ENCODE assay signal across 8 cellular contexts in the genomic region with DNA sequence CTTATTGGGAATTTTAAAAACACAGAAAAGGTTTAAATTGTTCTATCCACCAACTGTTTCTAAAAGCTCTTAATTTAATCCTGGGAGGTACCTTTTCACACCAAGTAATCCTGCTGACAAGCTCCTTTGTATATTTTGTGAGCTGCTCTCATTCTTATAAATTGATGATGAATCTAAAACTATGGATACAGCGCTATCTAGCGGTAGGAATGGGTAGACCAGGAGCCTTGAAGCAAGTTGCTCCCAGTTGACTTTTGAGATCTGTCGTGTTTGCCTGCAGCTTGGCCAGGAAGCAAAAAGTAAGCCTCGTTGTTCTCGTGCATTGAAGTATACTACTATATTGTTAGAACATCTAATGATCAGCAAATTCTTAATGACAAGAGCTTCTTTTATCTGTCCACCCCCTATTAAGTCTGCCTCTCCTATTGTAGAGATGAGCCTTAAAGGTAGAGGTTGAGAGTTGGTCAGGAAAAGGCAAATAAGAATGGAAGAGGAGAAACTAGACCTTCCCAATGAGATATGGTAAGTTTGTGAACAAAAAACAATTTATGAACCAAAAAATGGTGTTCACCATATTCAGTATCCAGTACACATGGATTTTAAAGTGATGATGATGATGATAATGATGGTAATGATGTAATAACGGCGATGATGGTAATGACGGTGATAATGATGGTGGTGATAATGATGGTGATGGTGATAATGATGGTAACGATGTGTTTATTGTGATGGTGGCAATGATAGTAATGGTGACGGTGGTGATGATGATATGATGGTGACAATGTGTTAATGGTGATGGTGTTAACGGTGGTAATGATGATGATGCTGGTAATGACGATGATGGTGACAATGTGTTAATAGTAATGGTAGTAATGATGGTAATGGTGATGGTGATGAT.
DNase-seq lines count a peak whose midpoint lies in the region; ATAC-seq and TF ChIP-seq lines count a peak whose summit lies in the region.

No MANE protein-coding gene starts in this region.

- TF ChIP-seq CTCF in C4-2B (conservative IDR thresholded peaks at IDR 0.05) (peak; percentile 83), GM13977 (IDR thresholded peaks at IDR 0.05; ENCODE audit: extremely low read depth, insufficient read depth, missing control alignments) (peak; percentile 79), OCI-LY7 (conservative IDR thresholded peaks at IDR 0.05; ENCODE audit: low read length) (peak; percentile 91), coronary artery (IDR thresholded peaks at IDR 0.05) (peak; percentile 55), left lung (IDR thresholded peaks at IDR 0.05) (peak; percentile 75 to 80), upper lobe of right lung (IDR thresholded peaks at IDR 0.05) (peak; percentile 84)

- POLR2A ChIA-PET in OCI-LY7 (lab: Charles Lee), result no interaction called here

- no peaks in the 10 kb centered on the region for H4K20me1 ChIP-seq in OCI-LY7 (ENCODE audit: insufficient read depth, low read length)

- H2AFZ ChIP-seq in OCI-LY7 (ENCODE audit: low read length), result no peak overlapping the region

- H3K9me3 ChIP-seq in OCI-LY7 (ENCODE audit: low read length) (no peaks in the 10 kb centered on the region), left lung (no peaks in the 10 kb centered on the region), upper lobe of right lung (no peaks in the 10 kb centered on the region)

- in situ Hi-C loops in GM13977 (cut with MboI; ENCODE audit: low pct_unique_long_range_greater_than_20kb, low sequenced_read_pairs, unreplicated experiment), result no loop called here

- H3K4me3 ChIP-seq in OCI-LY7 (ENCODE audit: low read depth, low read length, poor library complexity, severe bottlenecking) (no peak overlapping the region), coronary artery (no peak overlapping the region), left lung (no peak overlapping the region), upper lobe of right lung (no peak overlapping the region)

- intact Hi-C loops in OCI-LY7 (cut with micrococcal nuclease; ENCODE audit: unreplicated experiment), result no loop called here
- intact Hi-C loops in left lung (cut with DNase I), result no loop called here
- intact Hi-C loops in upper lobe of right lung (cut with DNase I), result no loop called here

- CTCF ChIA-PET in OCI-LY7 (lab: Charles Lee; ENCODE audit: unreplicated experiment), result no interaction called here

- H3K4me1 ChIP-seq in OCI-LY7 (ENCODE audit: insufficient read depth, low read length, poor library complexity, severe bottlenecking) (no peaks in the 10 kb centered on the region), left lung (no peaks in the 10 kb centered on the region), upper lobe of right lung (peaks cover 3% of the 10 kb centered on the region)

- H3K36me3 ChIP-seq in OCI-LY7 (ENCODE audit: insufficient read depth, low read length) (no peaks in the 10 kb centered on the region), left lung (no peaks in the 10 kb centered on the region), upper lobe of right lung (no peaks in the 10 kb centered on the region)

- no peaks in the 10 kb centered on the region for H3K27me3 ChIP-seq in left lung
- no peaks in the 10 kb centered on the region for H3K27me3 ChIP-seq in upper lobe of right lung

- no TSS peak for BruUV-seq in OCI-LY7 (replicated peaks; lab: Mats Ljungman, UMichigan)

- no peaks in the 10 kb centered on the region for H3K79me2 ChIP-seq in OCI-LY7 (ENCODE audit: insufficient read depth, low read depth, low read length)

- peak; percentile 31 for DNase-seq in GM13977 (ENCODE audit: low spot score)
- peak; percentile 56 for DNase-seq in OCI-LY7 (ENCODE audit: low spot score)
- no peak for DNase-seq in coronary artery (ENCODE audit: low spot score)
- no peak for DNase-seq in left lung
- DNase-seq in upper lobe of right lung, result no peak

- no peak for TF ChIP-seq EP300 in Ishikawa (IDR thresholded peaks at IDR 0.05; ENCODE audit: borderline replicate concordance)

- H3K9me2 ChIP-seq in OCI-LY7 (ENCODE audit: insufficient read depth, low read length), result no peaks in the 10 kb centered on the region

- ATAC-seq in left lung, result peak; percentile 88
- peak; percentile 87 for ATAC-seq in upper lobe of right lung
- no peak for ATAC-seq in activated CD4-positive, CD25-positive, alpha-beta regulatory T cell treated with anti-CD3 and anti-CD28 coated beads, Interleukin-2, amount 50 U/mL, for 24 hours

- H3K27ac ChIP-seq in C4-2B (no peak overlapping the region), OCI-LY7 (ENCODE audit: low read depth, low read length, poor library complexity, severe bottlenecking) (no peak overlapping the region), coronary artery (no peak overlapping the region), left lung (no peak overlapping the region), upper lobe of right lung (no peak overlapping the region)

- TF ChIP-seq RAD21 in Ishikawa (IDR thresholded peaks at IDR 0.05; ENCODE audit: low read depth), result peak; percentile 71

- no peak overlapping the region for H3K4me2 ChIP-seq in OCI-LY7 (ENCODE audit: low read length)

TF ChIP-seq in Ishikawa, 13 proteins besides CTCF, POLR2A, EP300 and RAD21:
- TF ChIP-seq ZBTB7A (IDR thresholded peaks at IDR 0.05; ENCODE audit: low read depth) (no peak), TEAD4 (IDR thresholded peaks at IDR 0.05) (peak; percentile 88)

Comparison
In these comparisons a context has a peak if more than half of its experiments do, and no peak if none do; other contexts are left out.
1. DNase-seq: peak in GM13977 (single experiment) and OCI-LY7 (single experiment); none in coronary artery (single experiment), left lung (0 of 2) and upper lobe of right lung (single experiment).
2. ATAC-seq: peak in left lung (single experiment) and upper lobe of right lung (single experiment); none in activated CD4-positive, CD25-positive, alpha-beta regulatory T cell treated with anti-CD3 and anti-CD28 coated beads, Interleukin-2, amount 50 U/mL, for 24 hours (0 of 2).
3. Peak in every context shown above with its lines, with median percentiles within 50 percentile points of each other: CTCF ChIP-seq.